In the genomic region with DNA sequence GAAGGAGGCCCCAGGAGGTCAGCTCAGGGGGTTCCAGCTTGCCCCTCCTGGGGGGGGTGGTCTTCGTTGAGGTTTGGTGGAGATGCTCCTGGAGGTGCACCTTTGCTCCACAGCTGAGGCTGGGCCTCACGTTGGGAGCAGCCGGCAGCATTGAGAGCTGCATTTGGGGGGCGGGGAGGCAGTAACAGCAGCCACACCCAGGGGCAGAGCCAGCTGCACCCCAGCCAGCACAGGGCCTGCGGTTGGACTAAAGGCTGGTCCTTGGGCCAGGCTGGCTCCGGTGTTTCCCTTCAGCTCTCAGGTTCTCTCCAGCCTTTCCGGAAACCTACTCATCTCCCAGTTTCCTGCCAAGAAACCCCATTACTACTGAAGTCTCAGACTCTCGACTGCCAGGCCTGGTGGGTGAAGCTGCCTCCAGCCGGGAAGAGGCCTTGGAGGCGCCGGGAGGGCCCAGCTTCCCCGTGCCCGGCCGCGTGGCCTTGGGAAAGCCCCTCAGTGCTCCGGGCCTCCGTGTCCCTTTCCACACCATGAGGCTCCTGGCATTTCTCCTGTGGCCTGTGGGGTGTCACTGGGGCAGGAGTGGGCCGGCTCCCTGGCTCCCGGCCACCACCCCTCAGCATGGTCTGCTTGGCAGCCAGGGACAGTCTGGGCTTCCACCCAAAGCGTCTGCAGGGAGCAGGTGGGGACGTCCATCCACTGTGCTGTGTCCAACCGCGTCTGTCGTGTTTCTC, we compare ENCODE assay signal across 2 cellular contexts.
TF ChIP-seq lines count a peak whose summit lies in the region.

No MANE protein-coding gene starts in this region.

TF ChIP-seq in SK-N-SH, 30 proteins besides CTCF, POLR2A, EP300 and RAD21 (continued from another document):
- TF ChIP-seq SIN3A (IDR thresholded peaks at IDR 0.05; ENCODE audit: borderline replicate concordance, low read depth, low read length) = no peak
- no peak for TF ChIP-seq SMC3 (IDR thresholded peaks at IDR 0.05; ENCODE audit: low read depth, low read length)
- no peak for TF ChIP-seq FOSL2 (IDR thresholded peaks at IDR 0.05; ENCODE audit: borderline replicate concordance, low read depth)
- no peak for TF ChIP-seq GABPA (IDR thresholded peaks at IDR 0.05; ENCODE audit: low read depth)
- no peak for TF ChIP-seq FOXM1 (IDR thresholded peaks at IDR 0.05; ENCODE audit: low read depth)
- no peak for TF ChIP-seq MEF2A (IDR thresholded peaks at IDR 0.05; ENCODE audit: borderline replicate concordance, low read depth)
- no peak for TF ChIP-seq TCF12 (IDR thresholded peaks at IDR 0.05)
- TF ChIP-seq, protein P1, sequence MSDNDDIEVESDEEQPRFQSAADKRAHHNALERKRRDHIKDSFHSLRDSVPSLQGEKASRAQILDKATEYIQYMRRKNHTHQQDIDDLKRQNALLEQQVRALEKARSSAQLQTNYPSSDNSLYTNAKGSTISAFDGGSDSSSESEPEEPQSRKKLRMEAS (IDR thresholded peaks at IDR 0.05; ENCODE audit: low read depth) = no peak
- no peak for TF ChIP-seq RXRA (IDR thresholded peaks at IDR 0.05; ENCODE audit: borderline replicate concordance, low read depth)
- TF ChIP-seq JUND (IDR thresholded peaks at IDR 0.05) = no peak
- no peak for TF ChIP-seq EZH2phosphoT487 (IDR thresholded peaks at IDR 0.05; ENCODE audit: borderline replicate concordance, low read depth)

TF ChIP-seq in SK-N-SH treated with all-trans-retinoic acid at 6 μM for 48 hours, 23 proteins besides CTCF, POLR2A, EP300 and RAD21 (continued from another document):
- TF ChIP-seq, protein P2, sequence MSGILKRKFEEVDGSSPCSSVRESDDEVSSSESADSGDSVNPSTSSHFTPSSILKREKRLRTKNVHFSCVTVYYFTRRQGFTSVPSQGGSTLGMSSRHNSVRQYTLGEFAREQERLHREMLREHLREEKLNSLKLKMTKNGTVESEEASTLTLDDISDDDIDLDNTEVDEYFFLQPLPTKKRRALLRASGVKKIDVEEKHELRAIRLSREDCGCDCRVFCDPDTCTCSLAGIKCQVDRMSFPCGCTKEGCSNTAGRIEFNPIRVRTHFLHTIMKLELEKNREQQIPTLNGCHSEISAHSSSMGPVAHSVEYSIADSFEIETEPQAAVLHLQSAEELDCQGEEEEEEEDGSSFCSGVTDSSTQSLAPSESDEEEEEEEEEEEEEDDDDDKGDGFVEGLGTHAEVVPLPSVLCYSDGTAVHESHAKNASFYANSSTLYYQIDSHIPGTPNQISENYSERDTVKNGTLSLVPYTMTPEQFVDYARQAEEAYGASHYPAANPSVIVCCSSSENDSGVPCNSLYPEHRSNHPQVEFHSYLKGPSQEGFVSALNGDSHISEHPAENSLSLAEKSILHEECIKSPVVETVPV (CRISPR knock-in tag; IDR thresholded peaks at IDR 0.05) = no peak
- TF ChIP-seq TOX (CRISPR knock-in tag; IDR thresholded peaks at IDR 0.05; ENCODE audit: borderline replicate concordance) (no peak), ARNTL (CRISPR knock-in tag; IDR thresholded peaks at IDR 0.05; ENCODE audit: borderline replicate concordance, low read depth) (no peak), RARB (CRISPR knock-in tag; IDR thresholded peaks at IDR 0.05) (no peak), ZNF565 (CRISPR knock-in tag; conservative IDR thresholded peaks at IDR 0.05; ENCODE audit: low read depth) (no peak), ZNF70 (CRISPR knock-in tag; IDR thresholded peaks at IDR 0.05) (no peak)
